ENCODE assay signal across 24 cellular contexts in the genomic region with DNA sequence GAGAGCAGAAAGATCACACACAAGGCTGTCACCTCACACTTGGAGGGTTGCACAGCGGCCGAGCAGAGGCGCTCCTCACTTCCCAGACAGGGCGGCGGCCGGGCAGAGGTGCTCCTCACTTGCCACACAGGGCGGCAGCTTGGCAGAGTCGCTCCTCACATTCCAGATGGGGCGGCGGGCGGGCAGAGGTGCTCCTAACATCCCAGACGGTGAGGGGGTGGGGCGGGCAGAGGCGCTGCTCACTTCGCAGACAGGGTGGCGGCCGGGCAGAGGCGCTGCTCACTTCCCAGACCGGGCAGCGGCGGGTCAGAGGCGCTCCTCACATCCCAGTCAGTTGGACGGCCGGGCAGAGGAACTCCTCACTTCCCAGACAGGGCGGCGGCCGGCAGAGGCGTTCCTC.
"Had no signal": no experiment of that assay in that cellular context is flagged by ENCODE, and none has a peak within 500 bp of the region (broad histone marks: within the 10 kb centered on the region; RNA-seq: fewer than 3 reads in every experiment).

No MANE protein-coding gene starts in this region.

- H3K27ac ChIP-seq: colonic mucosa, epithelial cell of prostate, gastrocnemius medialis, heart left ventricle, hepatocyte, parathyroid adenoma, prostate gland, right atrium auricular region, thyroid gland, vagina had no signal

- H3K4me2 ChIP-seq: hepatocyte had no signal

- FAIRE-seq: small intestine had no signal

- H3K27me3 ChIP-seq: colonic mucosa, gastrocnemius medialis, heart left ventricle, hepatocyte, left lung, right atrium auricular region, thyroid gland, vagina had no signal

- H3K4me3 ChIP-seq: colonic mucosa, gastrocnemius medialis, heart left ventricle, hepatocyte, left lung, prostate gland, right atrium auricular region, thyroid gland, vagina had no signal

- H2AFZ ChIP-seq: hepatocyte, parathyroid adenoma had no signal

- ATAC-seq: esophagus mucosa; gastrocnemius medialis; heart left ventricle; left cardiac atrium; left lung; natural killer cell; stimulated activated naive CD8-positive, alpha-beta T cell treated with anti-CD3 and anti-CD28 coated beads, Interleukin-15, amount 100 ng/mL, for 72 hours had no signal

- H3K9me3 ChIP-seq: colonic mucosa, prostate gland, right atrium auricular region, thyroid gland, vagina had no signal

- H3K36me3 ChIP-seq: colonic mucosa, prostate gland had no signal

- H3K9ac ChIP-seq: parathyroid adenoma had no signal

- H3K4me1 ChIP-seq: colonic mucosa, gastrocnemius medialis, parathyroid adenoma, prostate gland had no signal

- DNase-seq: colonic mucosa; effector CD8-positive, alpha-beta T cell; endodermal cell; foreskin fibroblast; gastrocnemius medialis; heart left ventricle; left cardiac atrium; natural killer cell; small intestine; stimulated activated CD4-positive, alpha-beta T cell treated with anti-CD3 and anti-CD28 coated beads, Interleukin-12 subunit alpha, Interleukin-12 subunit beta, amount 100 ng/mL, for 4 hours; stimulated activated CD4-positive, alpha-beta T cell treated with anti-CD3 and anti-CD28 coated beads, Interleukin-1b, Interleukin-23, amount 100 ng/mL, for 48 hours; stimulated activated CD4-positive, alpha-beta T cell treated with anti-CD3 and anti-CD28 coated beads, Interleukin-4, amount 100 ng/mL, for 1 hour; stimulated activated CD8-positive, alpha-beta memory T cell treated with anti-CD3 and anti-CD28 coated beads, Interleukin-4, amount 100 ng/mL, for 48 hours; stimulated activated naive CD4-positive, alpha-beta T cell; stimulated activated naive CD8-positive, alpha-beta T cell treated with anti-CD3 and anti-CD28 coated beads, Interleukin-15, amount 100 ng/mL, for 72 hours; thyroid gland had no signal
